24 cellular contexts compared by ENCODE assay signal in genomic region chr11:42974510-42974909, GRCh38.
DNase-seq lines count a peak whose midpoint lies in the region; ATAC-seq and TF ChIP-seq lines count a peak whose summit lies in the region.
"Had no signal": no experiment of that assay in that cellular context is flagged by ENCODE, and none has a peak within 500 bp of the region (broad histone marks: within the 10 kb centered on the region; RNA-seq: fewer than 3 reads in every experiment).

No MANE protein-coding gene starts in this region.

- no peak overlapping the region for H3K4me3 Mint-ChIP-seq in WTC11
- H3K4me3 Mint-ChIP-seq in activated T-helper 17 cell treated with anti-CD3 and anti-CD28 coated beads, Interleukin-2, amount 50 U/mL, for 72 hours, result no peak overlapping the region
- H3K4me3 Mint-ChIP-seq: activated CD8-positive, alpha-beta T cell treated with anti-CD3 and anti-CD28 coated beads for 36 hours; activated naive CD8-positive, alpha-beta T cell treated with anti-CD3 and anti-CD28 coated beads for 36 hours; CD8-positive, alpha-beta T cell had no signal

- H3K27ac ChIP-seq in neural cell (ENCODE audit: low read length), result peak overlapping the region; percentile 47
- H3K27ac ChIP-seq: ascending aorta, upper lobe of left lung had no signal

- H2AFZ ChIP-seq in neural cell (ENCODE audit: low read depth, low read length), result no peak overlapping the region

- H3K4me3 ChIP-seq in GM12864 (ENCODE audit: low read depth, low read length), result no peak overlapping the region
- H3K4me3 ChIP-seq in neural cell (ENCODE audit: low read length), result no peak overlapping the region
- H3K4me3 ChIP-seq: ascending aorta, upper lobe of left lung had no signal

- H3K9me3 Mint-ChIP-seq in WTC11, result no peaks in the 10 kb centered on the region
- H3K9me3 Mint-ChIP-seq in activated T-helper 17 cell treated with anti-CD3 and anti-CD28 coated beads, Interleukin-2, amount 50 U/mL, for 72 hours, result peaks cover 3% of the 10 kb centered on the region
- H3K9me3 Mint-ChIP-seq: activated naive CD8-positive, alpha-beta T cell treated with anti-CD3 and anti-CD28 coated beads for 36 hours had no signal

- no peak overlapping the region for H3K4me2 ChIP-seq in neural cell (ENCODE audit: low read length)

- no peak overlapping the region for H3K9ac ChIP-seq in neural cell (ENCODE audit: low read length)

- no peaks in the 10 kb centered on the region for H4K20me1 ChIP-seq in neural cell (ENCODE audit: insufficient read depth)

- H3K4me1 Mint-ChIP-seq in WTC11, result peaks cover 20% of the 10 kb centered on the region
- H3K4me1 Mint-ChIP-seq in activated T-helper 17 cell treated with anti-CD3 and anti-CD28 coated beads, Interleukin-2, amount 50 U/mL, for 72 hours, result no peaks in the 10 kb centered on the region
- H3K4me1 Mint-ChIP-seq: activated naive CD8-positive, alpha-beta T cell treated with anti-CD3 and anti-CD28 coated beads for 36 hours had no signal

- TF ChIP-seq EP300 in neural cell (conservative IDR thresholded peaks at IDR 0.05; ENCODE audit: poor library complexity, severe bottlenecking), result no peak

- no peaks in the 10 kb centered on the region for H3K27me3 ChIP-seq in neural cell (ENCODE audit: insufficient read depth, low read depth, low read length)
- H3K27me3 ChIP-seq: ascending aorta, upper lobe of left lung had no signal

- no peaks in the 10 kb centered on the region for H3K9me2 ChIP-seq in neural cell (ENCODE audit: insufficient read depth, low read length)

- H3K27me3 Mint-ChIP-seq in WTC11 (ENCODE audit: low read depth), result no peaks in the 10 kb centered on the region
- no peaks in the 10 kb centered on the region for H3K27me3 Mint-ChIP-seq in activated T-helper 17 cell treated with anti-CD3 and anti-CD28 coated beads, Interleukin-2, amount 50 U/mL, for 72 hours
- H3K27me3 Mint-ChIP-seq: activated CD8-positive, alpha-beta T cell treated with anti-CD3 and anti-CD28 coated beads for 36 hours; activated naive CD8-positive, alpha-beta T cell treated with anti-CD3 and anti-CD28 coated beads for 36 hours had no signal

- no peaks in the 10 kb centered on the region for H3F3A ChIP-seq in neural cell (ENCODE audit: insufficient read depth, low read length, poor library complexity, severe bottlenecking)

- DNase-seq in GM12864 (ENCODE audit: low read depth), result no peak
- peak; percentile 54 for DNase-seq in MV-4-11 (lab: John Stamatoyannopoulos, UW)
- DNase-seq in WTC11 (ENCODE audit: low spot score), result peak; percentile 32
- DNase-seq in NCI-H446 (lab: John Stamatoyannopoulos, UW), result no peak
- DNase-seq in cerebellum (ENCODE audit: low spot score), result no peak
- no peak for DNase-seq in NCI-H187 treated with DMSO at 0.1 percent for 48 hours (lab: John Stamatoyannopoulos, UW)
- DNase-seq: activated CD8-positive, alpha-beta T cell treated with anti-CD3 and anti-CD28 coated beads for 36 hours; activated effector memory CD4-positive, alpha-beta T cell treated with Interleukin-2 at 50 U/mL for 16 hours; activated naive CD8-positive, alpha-beta T cell treated with anti-CD3 and anti-CD28 coated beads for 36 hours; CD8-positive, alpha-beta T cell; dermis blood vessel endothelial cell; DMS79 treated with DMSO at 0.1 percent for 48 hours; glutamatergic neuron; mesenchymal stem cell; NCI-H526 treated with DMSO at 0.1 percent for 48 hours; OCI-M1; Right ventricle myocardium superior; small intestine; stimulated activated CD4-positive, alpha-beta T cell treated with anti-CD3 and anti-CD28 coated beads, Interleukin-1b, Interleukin-23, amount 100 ng/mL, for 48 hours; T1000; upper lobe of left lung had no signal

- no peaks in the 10 kb centered on the region for H3K9me3 ChIP-seq in neural cell (ENCODE audit: low read length)
- H3K9me3 ChIP-seq: ascending aorta, upper lobe of left lung had no signal

- H3K36me3 Mint-ChIP-seq in WTC11, result no peaks in the 10 kb centered on the region
- no peaks in the 10 kb centered on the region for H3K36me3 Mint-ChIP-seq in activated T-helper 17 cell treated with anti-CD3 and anti-CD28 coated beads, Interleukin-2, amount 50 U/mL, for 72 hours (ENCODE audit: low read depth)
- H3K36me3 Mint-ChIP-seq: activated naive CD8-positive, alpha-beta T cell treated with anti-CD3 and anti-CD28 coated beads for 36 hours; CD8-positive, alpha-beta T cell had no signal

- CTCF ChIA-PET in WTC11 (lab: Charles Lee), result interaction anchor here (0.6 to 2.7 kb wide), 6 partner anchors 12 to 304 kb away, joined by 3 to 22 read pairs (median 4); no protein-coding TSS in a partner anchor

- H3K79me2 ChIP-seq in neural cell (replicated peaks; ENCODE audit: insufficient read depth, low read length), result no peaks in the 10 kb centered on the region

- TF ChIP-seq CTCF in GM12864 (IDR thresholded peaks at IDR 0.05; ENCODE audit: low read depth, low read length, missing control alignments), result peak; percentile 15
- TF ChIP-seq CTCF in WTC11 (IDR thresholded peaks at IDR 0.05), result no peak
- TF ChIP-seq CTCF in neural cell (IDR thresholded peaks at IDR 0.05; ENCODE audit: poor library complexity, severe bottlenecking), result peak; percentile 45

- ATAC-seq in WTC11, result peak; percentile 88
- no peak for ATAC-seq in activated T-helper 17 cell treated with anti-CD3 and anti-CD28 coated beads, Interleukin-2, amount 50 U/mL, for 72 hours (replicated peaks)
- ATAC-seq: activated CD8-positive, alpha-beta T cell treated with anti-CD3 and anti-CD28 coated beads for 36 hours; CD8-positive, alpha-beta T cell had no signal

- no peak for TF ChIP-seq RAD21 in neural cell (conservative IDR thresholded peaks at IDR 0.05)

- no peak overlapping the region for H3K27ac Mint-ChIP-seq in WTC11
- no peak overlapping the region for H3K27ac Mint-ChIP-seq in activated T-helper 17 cell treated with anti-CD3 and anti-CD28 coated beads, Interleukin-2, amount 50 U/mL, for 72 hours
- H3K27ac Mint-ChIP-seq: activated CD8-positive, alpha-beta T cell treated with anti-CD3 and anti-CD28 coated beads for 36 hours; activated naive CD8-positive, alpha-beta T cell treated with anti-CD3 and anti-CD28 coated beads for 36 hours; CD8-positive, alpha-beta T cell had no signal

- H3K36me3 ChIP-seq in neural cell (ENCODE audit: insufficient read depth, low read length), result no peaks in the 10 kb centered on the region
- H3K36me3 ChIP-seq: ascending aorta, upper lobe of left lung had no signal

- POLR2A ChIA-PET in WTC11 (lab: Charles Lee), result no interaction called here

TF ChIP-seq in WTC11, 78 proteins besides CTCF, POLR2A, EP300 and RAD21 (continues in another document):
- TF ChIP-seq ESRRA (CRISPR knock-in tag; IDR thresholded peaks at IDR 0.05; ENCODE audit: borderline replicate concordance), result no peak
- no peak for TF ChIP-seq RELA (CRISPR knock-in tag; IDR thresholded peaks at IDR 0.05; ENCODE audit: borderline replicate concordance)

TF ChIP-seq in neural cell, 6 proteins besides CTCF, POLR2A, EP300 and RAD21:
- TF ChIP-seq TAF1 (IDR thresholded peaks at IDR 0.05; ENCODE audit: low read depth), result no peak
- no peak for TF ChIP-seq MXI1 (conservative IDR thresholded peaks at IDR 0.05; ENCODE audit: poor library complexity, severe bottlenecking)
- TF ChIP-seq REST (IDR thresholded peaks at IDR 0.05; ENCODE audit: borderline replicate concordance), result no peak

Comparison
In these comparisons a context has a peak if more than half of its experiments do, and no peak if none do; other contexts are left out.
1. DNase-seq: peak in MV-4-11 (single experiment) and WTC11 (single experiment); none in GM12864 (single experiment), NCI-H446 (0 of 2), cerebellum (single experiment) and NCI-H187 treated with DMSO at 0.1 percent for 48 hours (single experiment).